Comparison of ENCODE assay signal across 8 cellular contexts in the genomic region with DNA sequence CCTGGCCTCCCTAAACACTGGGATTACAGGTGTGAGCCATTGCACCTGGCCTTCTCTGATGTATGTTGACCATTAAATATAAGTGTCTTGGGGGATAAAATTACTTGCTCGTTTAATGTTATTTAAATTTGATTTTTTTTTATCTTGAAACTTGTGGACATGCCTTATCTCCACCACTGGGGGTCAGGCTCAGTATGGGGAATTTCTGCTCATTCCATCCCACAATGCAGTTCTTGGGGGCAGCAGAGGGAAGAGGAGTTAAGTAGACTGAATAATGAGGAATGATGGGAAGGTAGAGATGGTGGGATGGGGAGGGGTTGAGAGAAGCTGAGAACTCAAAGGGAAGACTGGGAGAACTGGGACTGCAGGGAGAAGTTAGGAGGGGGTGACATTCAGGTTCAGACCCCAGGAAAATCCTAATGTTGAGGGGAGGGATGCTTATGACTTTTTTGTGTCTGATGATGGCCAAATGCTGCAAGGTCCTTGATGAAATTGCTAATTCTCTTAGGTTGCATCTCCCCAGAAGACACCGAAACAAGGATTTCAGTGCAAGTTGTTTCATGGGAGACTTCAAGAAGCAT.
DNase-seq lines count a peak whose midpoint lies in the region; ATAC-seq, FAIRE-seq and TF ChIP-seq lines count a peak whose summit lies in the region.

No MANE protein-coding gene starts in this region.

- H3K4me1 ChIP-seq in thoracic aorta (ENCODE audit: control insufficient read depth in 1 of 2, low read depth in 2 of 2) = no peaks in the 10 kb centered on the region

- no peaks in the 10 kb centered on the region for H3K36me3 ChIP-seq in thoracic aorta

- CTCF ChIA-PET in AG04449 (lab: Yijun Ruan, JAX) = interaction anchor here (0.6 kb wide), 1 partner anchor 21 kb away, joined by 3 read pairs; no protein-coding TSS in a partner anchor

- DNase-seq in AG04449 (ENCODE audit: low read depth, low spot score) = no peak
- DNase-seq in H54 (ENCODE audit: insufficient read length, low spot score) = peak; percentile 10
- DNase-seq in RPMI7951 (ENCODE audit: low read depth) = peak; percentile 55
- peak; percentile 9 to 50 for DNase-seq in foreskin fibroblast
- no peak for DNase-seq in thoracic aorta (ENCODE audit: low spot score)
- DNase-seq in caudate nucleus (lab: John Stamatoyannopoulos, UW) = no peak

- no peak for TF ChIP-seq POLR2A in H54 (IDR thresholded peaks at IDR 0.05; ENCODE audit: low read depth, low read length)

- TF ChIP-seq CTCF in AG04449 (IDR thresholded peaks at IDR 0.05; ENCODE audit: insufficient read depth, low read length, missing control alignments) = peak; percentile 32
- TF ChIP-seq CTCF in foreskin fibroblast (IDR thresholded peaks at IDR 0.05; ENCODE audit: low read depth, low read length) = peak; percentile 39
- peak; percentile 50 for TF ChIP-seq CTCF in thoracic aorta (IDR thresholded peaks at IDR 0.05)

- H3K27me3 ChIP-seq in thoracic aorta (replicated peaks; ENCODE audit: insufficient read depth) = no peaks in the 10 kb centered on the region

- FAIRE-seq in H54 (lab: Jason Lieb, UNC) = no peak

- POLR2A ChIA-PET in AG04449 (lab: Yijun Ruan, JAX) = no interaction called here

- no peak overlapping the region for H3K27ac ChIP-seq in thoracic aorta
- H3K27ac ChIP-seq in caudate nucleus (ENCODE audit: low read depth, low read length) = no peak overlapping the region

- no peak overlapping the region for H3K4me3 ChIP-seq in AG04449 (ENCODE audit: low read depth, low read length)
- no peak overlapping the region for H3K4me3 ChIP-seq in foreskin fibroblast (ENCODE audit: low read depth in 1 of 2, low read length in 2 of 2)
- no peak overlapping the region for H3K4me3 ChIP-seq in thoracic aorta

- ATAC-seq in thoracic aorta (ENCODE audit: insufficient number of reproducible peaks, low FRiP score, low read depth) = no peak
- no peak for ATAC-seq in HG03442 (IDR thresholded peaks at IDR 0.05; ENCODE audit: unreplicated experiment)
- no peak for ATAC-seq in GM18517 (IDR thresholded peaks at IDR 0.05; ENCODE audit: unreplicated experiment)

- H3K9me3 ChIP-seq in thoracic aorta = peaks cover 4% of the 10 kb centered on the region

Comparison
In these comparisons a context has a peak if more than half of its experiments do, and no peak if none do; other contexts are left out.
1. DNase-seq: peak in H54 (single experiment), RPMI7951 (single experiment) and foreskin fibroblast (2 of 2); none in AG04449 (single experiment), thoracic aorta (single experiment) and caudate nucleus (0 of 61).
2. Peak in every context shown above with its lines, with median percentiles within 50 percentile points of each other: CTCF ChIP-seq.